ENCODE assay signal across 20 cellular contexts in genomic region chr4:88005086-88005485, GRCh38. TPM values are rescaled to one million over a fixed set of nuclear protein-coding genes. Genes with fewer than 3 reads are reported as not detected.
DNase-seq lines count a peak whose midpoint lies in the region; ATAC-seq and TF ChIP-seq lines count a peak whose summit lies in the region.
"Had no signal": no experiment of that assay in that cellular context is flagged by ENCODE, and none has a peak within 500 bp of the region (broad histone marks: within the 10 kb centered on the region; RNA-seq: fewer than 3 reads in every experiment).

No MANE protein-coding gene starts in this region.

- no peaks in the 10 kb centered on the region for H3K9me3 ChIP-seq in CD8-positive, alpha-beta memory T cell (ENCODE audit: low read length)

- no peak overlapping the region for H3K27ac ChIP-seq in CD8-positive, alpha-beta memory T cell (ENCODE audit: low read depth, low read length)

- H3K27ac Mint-ChIP-seq in CD8-positive, alpha-beta memory T cell = peak overlapping the region in 3 of 8 donors; percentile 6 to 80 (median 10)
- H3K27ac Mint-ChIP-seq: activated CD4-positive, alpha-beta T cell treated with anti-CD3 and anti-CD28 coated beads, Interleukin-2, amount 10 ng/mL, durations not matched to agents 7 days and 5 days had no signal

- H3K4me3 ChIP-seq in BJ (ENCODE audit: low read depth, low read length) (no peak overlapping the region), astrocyte of the spinal cord (ENCODE audit: low read depth, low read length) (no peak overlapping the region)
- H3K4me3 ChIP-seq in CD8-positive, alpha-beta memory T cell (ENCODE audit: low read length) = no peak overlapping the region

- peaks cover 2 to 7% of the 10 kb centered on the region in 2 donors for H3K27me3 Mint-ChIP-seq in CD8-positive, alpha-beta memory T cell

- DNase-seq in BJ (ENCODE audit: low read depth) (peak; percentile 57), astrocyte of the spinal cord (ENCODE audit: low read depth, low spot score) (peak; percentile 5), hepatic stellate cell (ENCODE audit: low spot score) (peak; percentile 38), stromal cell of bone marrow (ENCODE audit: low read depth) (peak; percentile 62), occipital lobe (lab: John Stamatoyannopoulos, UW) (no peak)
- no peak for DNase-seq in CD8-positive, alpha-beta memory T cell
- DNase-seq: activated CD4-positive, alpha-beta T cell treated with anti-CD3 and anti-CD28 coated beads, Interleukin-2, amount 10 ng/mL, durations not matched to agents 7 days and 5 days; activated naive CD4-positive, alpha-beta T cell; anterior cingulate cortex; cortex of kidney; DND-41; KG1; left ventricle myocardium superior; NCI-H1092; NCI-H2081 treated with DMSO at 0.1 percent for 48 hours; NCI-H524; stimulated activated CD4-positive, alpha-beta T cell treated with anti-CD3 and anti-CD28 coated beads, Interleukin-4, amount 100 ng/mL, for 24 hours; SW 1271 had no signal

- no peaks in the 10 kb centered on the region for H3K36me3 ChIP-seq in BJ (ENCODE audit: control insufficient read depth, insufficient read depth, low read length)
- H3K36me3 ChIP-seq in CD8-positive, alpha-beta memory T cell (ENCODE audit: insufficient read depth, low read length) = no peaks in the 10 kb centered on the region

- ATAC-seq in HG02885 (IDR thresholded peaks at IDR 0.05; ENCODE audit: poor library complexity, unreplicated experiment) = no peak
- ATAC-seq in GM18870 (IDR thresholded peaks at IDR 0.05; ENCODE audit: unreplicated experiment) = no peak
- ATAC-seq: left ventricle myocardium superior had no signal

- in situ Hi-C loops in astrocyte of the spinal cord (cut with HindIII; ENCODE audit: low sequenced_read_pairs) = no loop called here

- peaks cover 21 to 26% (median 21%) of the 10 kb centered on the region in 3 donors for H3K4me1 Mint-ChIP-seq in CD8-positive, alpha-beta memory T cell

- no peak for TF ChIP-seq CTCF in BJ (IDR thresholded peaks at IDR 0.05; ENCODE audit: insufficient read depth, low read depth, low read length)
- no peak for TF ChIP-seq CTCF in astrocyte of the spinal cord (IDR thresholded peaks at IDR 0.05; ENCODE audit: low read depth, low read length)

- H3K27me3 ChIP-seq in BJ (ENCODE audit: control insufficient read depth, insufficient read depth, low read length) = no peaks in the 10 kb centered on the region
- H3K27me3 ChIP-seq in CD8-positive, alpha-beta memory T cell (ENCODE audit: insufficient read depth, low read length, poor library complexity, severe bottlenecking) = no peaks in the 10 kb centered on the region

- H3K4me3 Mint-ChIP-seq in CD8-positive, alpha-beta memory T cell = peak overlapping the region in 1 of 7 donors; percentile 96

- CTCF ChIA-PET in BJ (lab: Yijun Ruan, JAX) = interaction anchor here (0.9 to 1.6 kb wide), 5 partner anchors 11 to 207 kb away, joined by 3 to 5 read pairs (median 3); no protein-coding TSS in a partner anchor
- CTCF ChIA-PET in CD8-positive, alpha-beta memory T cell (lab: Charles Lee) = no interaction called here

- POLR2A ChIA-PET in BJ (lab: Charles Lee) = no interaction called here
- POLR2A ChIA-PET in CD8-positive, alpha-beta memory T cell (lab: Charles Lee) = no interaction called here

- H3K9me3 Mint-ChIP-seq in CD8-positive, alpha-beta memory T cell = no peaks in the 10 kb centered on the region
- H3K9me3 Mint-ChIP-seq: activated CD4-positive, alpha-beta T cell treated with anti-CD3 and anti-CD28 coated beads, Interleukin-2, amount 10 ng/mL, durations not matched to agents 7 days and 5 days had no signal

- H3K4me1 ChIP-seq in CD8-positive, alpha-beta memory T cell (ENCODE audit: insufficient read depth, low read length) = peaks cover 6% of the 10 kb centered on the region

- peaks cover 0 to 6% (median 0%) of the 10 kb centered on the region in 3 donors for H3K36me3 Mint-ChIP-seq in CD8-positive, alpha-beta memory T cell

RNA-seq across cellular contexts. Expression of gene PKD2, which starts 2.3 kb away (rescaled TPM):
- polyA plus RNA-seq in BJ (2011; rRNA removed) = 67.0 and 121 TPM in 2 replicates
- polyA minus RNA-seq in BJ (2011; rRNA and poly(A)+ RNA removed) = 78.2 and 104 TPM in 2 replicates
- total RNA-seq in CD8-positive, alpha-beta memory T cell = 1 to 10 TPM; 7.1 to 8.3 TPM
- 4.9 TPM for polyA plus RNA-seq in CD8-positive, alpha-beta memory T cell
- 59.9 TPM for total RNA-seq in occipital lobe

RNA-seq across cellular contexts. Expression of gene SPP1, which starts 29.6 kb away (rescaled TPM):
- polyA plus RNA-seq in BJ (2011; rRNA removed) = 4.9 and 5.4 TPM in 2 replicates
- polyA minus RNA-seq in BJ (2011; rRNA and poly(A)+ RNA removed) = 1.5 and 3.0 TPM in 2 replicates
- 1 to 10 TPM; 4.9 to 7.2 TPM for total RNA-seq in CD8-positive, alpha-beta memory T cell
- not detected for polyA plus RNA-seq in CD8-positive, alpha-beta memory T cell
- 190 TPM for total RNA-seq in occipital lobe

Comparison
In these comparisons a context has a peak if more than half of its experiments do, and no peak if none do; other contexts are left out.
1. DNase-seq: peak in BJ (single experiment), astrocyte of the spinal cord (single experiment), hepatic stellate cell (single experiment) and stromal cell of bone marrow (single experiment); none in CD8-positive, alpha-beta memory T cell (0 of 5) and occipital lobe (single experiment).
2. RNA of gene SPP1, which starts 29.6 kb away (total RNA-seq): 190 TPM in occipital lobe (single experiment); 4.9 to 7.2 TPM in CD8-positive, alpha-beta memory T cell; every median in the first group is over 10 times any median in the second.